7 cellular contexts compared by ENCODE assay signal in the genomic region with DNA sequence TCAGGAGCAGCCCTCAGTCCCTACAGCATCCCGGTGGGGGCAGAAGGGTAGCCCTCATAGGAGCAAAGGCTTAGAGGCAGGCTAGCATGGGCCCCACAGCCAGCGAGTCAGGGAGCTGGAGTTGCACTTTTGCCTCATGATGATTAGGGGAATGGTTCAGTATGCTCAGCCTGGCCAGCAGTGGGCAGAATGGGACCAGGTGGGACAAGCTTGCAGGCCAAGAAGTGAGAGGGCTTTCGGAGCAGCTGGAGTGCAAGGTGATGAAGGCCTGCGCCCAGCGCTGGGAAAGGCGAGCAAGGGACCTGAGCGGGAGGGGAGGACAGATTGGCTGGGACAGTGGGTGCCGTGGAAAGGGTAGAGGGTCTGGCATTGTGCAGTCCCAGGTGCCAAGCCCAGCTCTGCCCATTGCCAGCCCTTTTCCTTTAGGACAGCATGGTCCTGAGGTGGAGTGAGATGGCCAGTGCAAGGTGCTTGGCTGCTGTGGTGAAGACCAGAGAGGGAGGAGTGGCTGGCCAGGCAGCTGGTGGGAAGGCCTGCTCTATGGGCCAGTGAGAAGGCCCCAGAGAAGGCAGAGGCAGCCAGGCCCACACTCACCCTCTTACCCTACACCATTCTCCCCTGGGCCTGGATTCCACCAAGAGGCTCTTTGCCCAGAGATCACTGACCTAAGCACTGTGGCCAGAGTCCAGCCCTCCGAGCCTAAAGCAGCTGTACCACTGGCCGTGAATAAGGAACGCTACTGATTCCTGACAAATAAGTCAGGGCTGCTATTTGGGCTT. TPM values are rescaled to one million over a fixed set of nuclear protein-coding genes. Genes with fewer than 3 reads are reported as not detected.
DNase-seq lines count a peak whose midpoint lies in the region; ATAC-seq and TF ChIP-seq lines count a peak whose summit lies in the region.

No MANE protein-coding gene starts in this region.

- intact Hi-C loops in IMR-90 (cut with micrococcal nuclease) (no loop called here), left cardiac atrium (cut with DNase I) (no loop called here)

- H3K79me1 ChIP-seq in IMR-90 (ENCODE audit: low read depth in 1 of 2, low read length in 2 of 2): peaks cover 3 to 12% of the 10 kb centered on the region in 2 experiments; a peak in 3 of 4 replicates

- peaks cover 7% of the 10 kb centered on the region; the same call in 1 of the 2 replicates for H4K20me1 ChIP-seq in IMR-90 (ENCODE audit: insufficient read depth, low read length)

- no peak overlapping the region for H3K4me3 Mint-ChIP-seq in activated CD8-positive, alpha-beta memory T cell treated with anti-CD3 and anti-CD28 coated beads, Interleukin-2, amount 10 ng/mL, durations not matched to agents 7 days and 5 days

- no peak overlapping the region for H3K18ac ChIP-seq in IMR-90 (ENCODE audit: low read depth, low read length)

- H3K27me3 ChIP-seq in IMR-90 (ENCODE audit: control insufficient read depth, insufficient read depth, low read length): no peaks in the 10 kb centered on the region
- H3K27me3 ChIP-seq in thoracic aorta (replicated peaks; ENCODE audit: insufficient read depth): no peaks in the 10 kb centered on the region
- no peaks in the 10 kb centered on the region for H3K27me3 ChIP-seq in effector memory CD4-positive, alpha-beta T cell (replicated peaks; ENCODE audit: control insufficient read depth, insufficient read depth, low read length, poor library complexity, severe bottlenecking)

- no peak overlapping the region for H2BK20ac ChIP-seq in IMR-90 (ENCODE audit: low read depth, low read length)

- H3K4me3 ChIP-seq in IMR-90 (ENCODE audit: insufficient read depth, low read depth, low read length): no peak overlapping the region
- no peak overlapping the region for H3K4me3 ChIP-seq in thoracic aorta
- H3K4me3 ChIP-seq in effector memory CD4-positive, alpha-beta T cell (ENCODE audit: insufficient read depth, low read depth, low read length, poor library complexity, severe bottlenecking): no peak overlapping the region

- peaks cover 7% of the 10 kb centered on the region for H3K4me1 ChIP-seq in IMR-90 (ENCODE audit: control insufficient read depth, insufficient read depth, low read length)
- peaks cover 11 to 32% of the 10 kb centered on the region in 2 donors for H3K4me1 ChIP-seq in thoracic aorta (ENCODE audit: control insufficient read depth in 1 of 2, low read depth in 2 of 2)
- H3K4me1 ChIP-seq in effector memory CD4-positive, alpha-beta T cell (ENCODE audit: control insufficient read depth, insufficient read depth, low read length, poor library complexity, severe bottlenecking): peaks cover 3% of the 10 kb centered on the region

- H3K27ac Mint-ChIP-seq in activated CD8-positive, alpha-beta memory T cell treated with anti-CD3 and anti-CD28 coated beads, Interleukin-2, amount 10 ng/mL, durations not matched to agents 7 days and 5 days: peak overlapping the region; percentile 35

- no peak overlapping the region for H2AK9ac ChIP-seq in IMR-90 (replicated peaks; ENCODE audit: low read depth, low read length, poor library complexity)

- H4K8ac ChIP-seq in IMR-90 (ENCODE audit: low read depth in 2 of 2, low read length in 2 of 2): no peak overlapping the region

- no peaks in the 10 kb centered on the region for H3K9me3 ChIP-seq in IMR-90 (ENCODE audit: control insufficient read depth, insufficient read depth, low read length)
- no peaks in the 10 kb centered on the region for H3K9me3 ChIP-seq in thoracic aorta
- H3K9me3 ChIP-seq in effector memory CD4-positive, alpha-beta T cell (ENCODE audit: control insufficient read depth, low read length): no peaks in the 10 kb centered on the region

- no peak overlapping the region for H3K4me2 ChIP-seq in IMR-90 (ENCODE audit: low read depth, low read length)

- no peak for TF ChIP-seq POLR2A in IMR-90 (IDR thresholded peaks at IDR 0.05; ENCODE audit: low read depth, low read length)

- H2BK15ac ChIP-seq in IMR-90 (ENCODE audit: low read depth, low read length): no peak overlapping the region

- peak; percentile 41 for DNase-seq in IMR-90
- no peak for DNase-seq in activated CD8-positive, alpha-beta memory T cell treated with anti-CD3 and anti-CD28 coated beads, Interleukin-2, amount 10 ng/mL, durations not matched to agents 7 days and 5 days
- DNase-seq in left cardiac atrium: no peak
- DNase-seq in thoracic aorta (ENCODE audit: low spot score): no peak
- DNase-seq in effector memory CD4-positive, alpha-beta T cell: no peak

- no peak overlapping the region for H2BK120ac ChIP-seq in IMR-90 (ENCODE audit: low read depth, low read length)

- no TSS peak for BruUV-seq in IMR-90 (replicated peaks; lab: Mats Ljungman, UMichigan)

- no peak overlapping the region for H3K9ac ChIP-seq in IMR-90 (ENCODE audit: low read depth, low read length)

- dilution Hi-C loops in IMR-90 (cut with HindIII; ENCODE audit: low sequenced_read_pairs, unreplicated experiment): no loop called here

- H2BK5ac ChIP-seq in IMR-90 (ENCODE audit: low read depth, low read length, poor library complexity, severe bottlenecking): no peak overlapping the region

- H3K27me3 Mint-ChIP-seq in activated CD8-positive, alpha-beta memory T cell treated with anti-CD3 and anti-CD28 coated beads, Interleukin-2, amount 10 ng/mL, durations not matched to agents 7 days and 5 days: no peaks in the 10 kb centered on the region

- in situ Hi-C loops in IMR-90 (cut with MboI; ENCODE audit: low sequenced_read_pairs): no loop called here

- peak; percentile 46 for TF ChIP-seq RAD21 in IMR-90 (IDR thresholded peaks at IDR 0.05; ENCODE audit: low read length)

- H3K9me3 Mint-ChIP-seq in activated CD8-positive, alpha-beta memory T cell treated with anti-CD3 and anti-CD28 coated beads, Interleukin-2, amount 10 ng/mL, durations not matched to agents 7 days and 5 days (ENCODE audit: low read depth): no peaks in the 10 kb centered on the region

- H3K4ac ChIP-seq in IMR-90 (ENCODE audit: low read depth, low read length): no peak overlapping the region

- 98% methylated on average over 6 of the region's 11 CpGs; no CpG with 5 or more reads in 1 of the 2 experiments for WGBS in IMR-90 (ENCODE audit: extremely low coverage in 2 of 2, insufficient read length in 1 of 2), 2 experiments

- H3K4me1 Mint-ChIP-seq in activated CD8-positive, alpha-beta memory T cell treated with anti-CD3 and anti-CD28 coated beads, Interleukin-2, amount 10 ng/mL, durations not matched to agents 7 days and 5 days: peaks cover 14% of the 10 kb centered on the region

- peaks cover 23% of the 10 kb centered on the region for H3K36me3 Mint-ChIP-seq in activated CD8-positive, alpha-beta memory T cell treated with anti-CD3 and anti-CD28 coated beads, Interleukin-2, amount 10 ng/mL, durations not matched to agents 7 days and 5 days

- H4K91ac ChIP-seq in IMR-90 (ENCODE audit: insufficient read depth, low read depth, low read length): no peak overlapping the region

- TF ChIP-seq CTCF in IMR-90 (conservative IDR thresholded peaks at IDR 0.05; ENCODE audit: low read depth, low read length) (peak; percentile 40), thoracic aorta (IDR thresholded peaks at IDR 0.05) (peak; percentile 24)

- H2AK5ac ChIP-seq in IMR-90 (ENCODE audit: low read depth, low read length): no peak overlapping the region

- no peak overlapping the region for H3K14ac ChIP-seq in IMR-90 (replicated peaks; ENCODE audit: low read depth, low read length)

- H2AFZ ChIP-seq in IMR-90 (replicated peaks; ENCODE audit: low read length, poor library complexity): no peak overlapping the region

- H3K36me3 ChIP-seq in IMR-90 (ENCODE audit: control insufficient read depth, insufficient read depth, low read length) (peaks cover 14% of the 10 kb centered on the region; the same call in 1 of the 2 replicates), thoracic aorta (peaks cover 6% of the 10 kb centered on the region)
- peaks cover 17% of the 10 kb centered on the region for H3K36me3 ChIP-seq in effector memory CD4-positive, alpha-beta T cell (ENCODE audit: control insufficient read depth, insufficient read depth, low read length)

- CTCF ChIA-PET in IMR-90 (lab: Yijun Ruan, JAX): interaction anchor here (0.6 to 2.0 kb wide), 2 partner anchors 22 to 24 kb away, joined by 3 to 7 read pairs; no protein-coding TSS in a partner anchor
- CTCF ChIA-PET in activated CD8-positive, alpha-beta memory T cell treated with anti-CD3 and anti-CD28 coated beads, Interleukin-2, amount 10 ng/mL, durations not matched to agents 7 days and 5 days (lab: Charles Lee): interaction anchor here (0.7 to 4.9 kb wide), 7 partner anchors 11 to 98 kb away, joined by 3 to 44 read pairs (median 3); no protein-coding TSS in a partner anchor

- no peak overlapping the region for H3K23ac ChIP-seq in IMR-90 (ENCODE audit: low read depth, low read length)

- H3K56ac ChIP-seq in IMR-90 (ENCODE audit: extremely low read depth, insufficient read depth, low read length): no peak overlapping the region

- H3K9me1 ChIP-seq in IMR-90 (ENCODE audit: insufficient read depth, low read length): peaks cover 20% of the 10 kb centered on the region

- POLR2A ChIA-PET in IMR-90 (lab: Charles Lee; ENCODE audit: unreplicated experiment): no interaction called here

- H4K5ac ChIP-seq in IMR-90 (ENCODE audit: low read depth, low read length): no peak overlapping the region

- ATAC-seq in IMR-90 (ENCODE audit: low read depth): no peak
- peak; percentile 31 for ATAC-seq in activated CD8-positive, alpha-beta memory T cell treated with anti-CD3 and anti-CD28 coated beads, Interleukin-2, amount 10 ng/mL, durations not matched to agents 7 days and 5 days
- ATAC-seq in left cardiac atrium: peak; percentile 19 to 70
- ATAC-seq in thoracic aorta (ENCODE audit: insufficient number of reproducible peaks, low FRiP score, low read depth): no peak
- no peak for ATAC-seq in HG02970 (IDR thresholded peaks at IDR 0.05; ENCODE audit: low FRiP score, unreplicated experiment)
- ATAC-seq in HG03520 (IDR thresholded peaks at IDR 0.05; ENCODE audit: unreplicated experiment): no peak

- H3K27ac ChIP-seq in IMR-90 (ENCODE audit: insufficient read depth, low read length) (no peak overlapping the region), thoracic aorta (peak overlapping the region in 1 of 2 donors; percentile 17)
- H3K27ac ChIP-seq in effector memory CD4-positive, alpha-beta T cell (ENCODE audit: insufficient read depth, low read length, poor library complexity, severe bottlenecking): no peak overlapping the region

TF ChIP-seq in IMR-90, 13 proteins besides CTCF, POLR2A, EP300 and RAD21 (continues in another document):
- TF ChIP-seq FOS (IDR thresholded peaks at IDR 0.05; ENCODE audit: low read depth, low read length) (no peak), SMC3 (IDR thresholded peaks at IDR 0.05; ENCODE audit: low read depth, low read length) (peak; percentile 49), MAZ (IDR thresholded peaks at IDR 0.05; ENCODE audit: borderline replicate concordance, low read depth, low read length) (no peak)

RNA-seq across cellular contexts. Expression of gene SUSD2, which starts 47.9 kb away (rescaled TPM):
- total RNA-seq in IMR-90 (2012; rRNA removed): 0.18 and 0.28 TPM in 2 replicates
- polyA plus RNA-seq in IMR-90 (2012; rRNA removed): 1.6 and 2.4 TPM in 2 replicates
- 1.1 and 1.9 TPM in 2 replicates for polyA plus RNA-seq in IMR-90 (2012; cell fraction: cytosol; rRNA removed)
- 1.9 and 4.1 TPM in 2 replicates for polyA plus RNA-seq in IMR-90 (2012; cell fraction: nucleus; rRNA removed; ENCODE audit: low replicate concordance)
- total RNA-seq in activated CD8-positive, alpha-beta memory T cell treated with anti-CD3 and anti-CD28 coated beads, Interleukin-2, amount 10 ng/mL, durations not matched to agents 7 days and 5 days: under 1 TPM; 0.52 to 0.96 TPM
- total RNA-seq in left cardiac atrium: 1 to 10 TPM; 7.5 to 7.7 TPM
- total RNA-seq in thoracic aorta: 10 to 100 TPM; 16.8 to 43.2 TPM

Comparison
In these comparisons a context has a peak if more than half of its experiments do, and no peak if none do; other contexts are left out.
1. ATAC-seq: peak in activated CD8-positive, alpha-beta memory T cell treated with anti-CD3 and anti-CD28 coated beads, Interleukin-2, amount 10 ng/mL, durations not matched to agents 7 days and 5 days (single experiment) and left cardiac atrium (2 of 2); none in IMR-90 (single experiment), thoracic aorta (single experiment), HG02970 (single experiment) and HG03520 (single experiment).